ENCODE assay signal across 8 cellular contexts in genomic region chr5:132293066-132293991, GRCh38. TPM values are rescaled to one million over a fixed set of nuclear protein-coding genes. Genes with fewer than 3 reads are reported as not detected.
DNase-seq lines count a peak whose midpoint lies in the region; ATAC-seq and TF ChIP-seq lines count a peak whose summit lies in the region.

No MANE protein-coding gene starts in this region.

- intact Hi-C loops in left cardiac atrium (cut with DNase I) = loop anchor here in 1 of 2 donors (10.0 kb wide), 1 partner anchor 81 kb away; no protein-coding TSS in a partner anchor
- intact Hi-C loops in posterior vena cava (cut with DNase I) = no loop called here
- intact Hi-C loops in upper lobe of right lung (cut with DNase I) = no loop called here

- no peaks in the 10 kb centered on the region for H3K36me3 ChIP-seq in upper lobe of right lung

- TF ChIP-seq CTCF in GM12872 (IDR thresholded peaks at IDR 0.05; ENCODE audit: insufficient read depth, low read depth, low read length) (peak; percentile 24; the same call in 1 of the 3 replicates), upper lobe of right lung (IDR thresholded peaks at IDR 0.05) (no peak)

- peak overlapping the region; percentile 98 for H3K27ac ChIP-seq in upper lobe of right lung

- DNase-seq in NCI-H1436 treated with DMSO at 0.1 percent for 48 hours (lab: John Stamatoyannopoulos, UW) (peak; percentile 36), T follicular helper cell (ENCODE audit: low read depth) (peak; percentile 29), amniotic epithelial cell (ENCODE audit: low read depth) (peak; percentile 89), left cardiac atrium (peak; percentile 94), posterior vena cava (ENCODE audit: low spot score) (peak; percentile 97), upper lobe of right lung (peak; percentile 94)

- no peaks in the 10 kb centered on the region for H3K27me3 ChIP-seq in upper lobe of right lung

- peak; percentile 38 for ATAC-seq in HG02840 (IDR thresholded peaks at IDR 0.05; ENCODE audit: low FRiP score, unreplicated experiment)
- ATAC-seq in left cardiac atrium = peak; percentile 81
- ATAC-seq in upper lobe of right lung = peak; percentile 77

- peaks cover 17% of the 10 kb centered on the region for H3K4me1 ChIP-seq in upper lobe of right lung

- H3K9me3 ChIP-seq in upper lobe of right lung = no peaks in the 10 kb centered on the region

- H3K4me3 ChIP-seq in upper lobe of right lung = peak overlapping the region; percentile 78

RNA-seq across cellular contexts. Expression of gene SLC22A4, which starts 0.9 kb away (rescaled TPM):
- 1 to 10 TPM; 2.2 to 3.3 TPM for total RNA-seq in left cardiac atrium
- total RNA-seq in posterior vena cava = 1 to 10 TPM; 2.5 to 3.1 TPM
- total RNA-seq in upper lobe of right lung = 1.8 TPM

RNA-seq across cellular contexts. Expression of gene PDLIM4, which starts 35.8 kb away (rescaled TPM):
- total RNA-seq in left cardiac atrium (10 to 100 TPM; 12.4 to 38.5 TPM), posterior vena cava (10 to 100 TPM; 82.5 to 83.2 TPM), upper lobe of right lung (7.4 TPM)

Comparison
In these comparisons a context has a peak if more than half of its experiments do, and no peak if none do; other contexts are left out.
1. Peak in every context shown above with its lines: DNase-seq, ATAC-seq, H3K4me3 ChIP-seq and H3K27ac ChIP-seq.
2. DNase-seq: peak in every context shown above with its lines; median percentile 97 in posterior vena cava; 94 in left cardiac atrium; 94 in upper lobe of right lung; 89 in amniotic epithelial cell; 36 in NCI-H1436 treated with DMSO at 0.1 percent for 48 hours; 29 in T follicular helper cell.